8 cellular contexts compared by ENCODE assay signal in genomic region chr4:162498168-162498567, GRCh38.
"Had no signal": no experiment of that assay in that cellular context is flagged by ENCODE, and none has a peak within 500 bp of the region (broad histone marks: within the 10 kb centered on the region; RNA-seq: fewer than 3 reads in every experiment).

No MANE protein-coding gene starts in this region.

- H3K36me3 ChIP-seq: ascending aorta, esophagus muscularis mucosa, ovary had no signal

- H3K27me3 ChIP-seq: ascending aorta, ovary had no signal

- H3K4me1 ChIP-seq: ascending aorta, esophagus muscularis mucosa had no signal

- H3K27ac ChIP-seq: ascending aorta, esophagus muscularis mucosa, ovary, skin epidermis had no signal

- ATAC-seq: activated naive CD8-positive, alpha-beta T cell treated with anti-CD3 and anti-CD28 coated beads, Interleukin-2, amount 50 U/mL, for 24 hours had no signal

- H3K4me3 ChIP-seq: esophagus muscularis mucosa, ovary, skin epidermis had no signal

- DNase-seq: activated CD4-positive, alpha-beta T cell treated with anti-CD3 and anti-CD28 coated beads, Interleukin-2, amount 50 U/mL, for 1 hour; activated CD8-positive, alpha-beta memory T cell treated with anti-CD3 and anti-CD28 coated beads for 24 hours; activated naive CD8-positive, alpha-beta T cell treated with anti-CD3 and anti-CD28 coated beads, Interleukin-2, amount 50 U/mL, for 24 hours; ovary; stimulated activated naive CD4-positive, alpha-beta T cell treated with Interleukin-2 at 50 U/mL for 16 hours had no signal

- H3K9me3 ChIP-seq: ascending aorta, esophagus muscularis mucosa, ovary had no signal
